In the genomic region with DNA sequence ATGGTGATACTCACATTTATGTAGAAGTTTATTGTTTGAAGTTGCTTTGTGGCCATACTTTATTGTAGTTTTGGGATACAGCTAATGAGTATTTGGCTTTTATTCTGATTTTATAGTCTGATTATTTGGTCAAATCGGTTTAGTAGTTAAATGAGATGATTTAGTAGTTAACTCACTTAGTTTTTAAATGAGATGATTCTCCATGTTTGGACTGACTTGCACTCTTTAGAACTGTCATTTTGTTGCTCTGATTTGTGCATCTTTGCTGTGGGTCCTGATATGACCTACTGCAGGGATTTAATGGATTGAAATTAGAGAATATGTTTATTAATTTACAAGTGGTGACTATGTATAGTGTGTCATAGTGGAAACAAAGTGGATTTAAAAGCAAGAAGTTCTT, we compare ENCODE assay signal across 36 cellular contexts.
"Had no signal": no experiment of that assay in that cellular context is flagged by ENCODE, and none has a peak within 500 bp of the region (broad histone marks: within the 10 kb centered on the region; RNA-seq: fewer than 3 reads in every experiment).

No MANE protein-coding gene starts in this region.

- DNase-seq: Karpas-422, Kasumi-1, MG63, MM.1S, MV-4-11, NCI-H1048, NCI-H1092, NCI-H1092 treated with DMSO at 0.1 percent for 48 hours, NCI-H1105, NCI-H1105 treated with DMSO at 0.1 percent for 48 hours, NCI-H1417, NCI-H1417 treated with DMSO at 0.1 percent for 48 hours, NCI-H1436, NCI-H1436 treated with DMSO at 0.1 percent for 48 hours, NCI-H146, NCI-H1694, NCI-H1694 treated with DMSO at 0.1 percent for 48 hours, NCI-H187, NCI-H187 treated with DMSO at 0.1 percent for 48 hours, NCI-H1930, NCI-H2029, NCI-H2029 treated with DMSO at 0.1 percent for 48 hours, NCI-H2081, NCI-H2081 treated with DMSO at 0.1 percent for 48 hours, NCI-H2107, NCI-H2171, NCI-H2171 treated with DMSO at 0.1 percent for 48 hours, NCI-H2227 treated with DMSO at 0.1 percent for 48 hours, NCI-H226, NCI-H345, NCI-H446, NCI-H446 treated with DMSO at 0.1 percent for 48 hours, NCI-H510A, NCI-H510A treated with DMSO at 0.1 percent for 48 hours, NCI-H524, NCI-H524 treated with DMSO at 0.1 percent for 48 hours had no signal

- H3K36me3 ChIP-seq: MG63 had no signal

- H3K9me3 ChIP-seq: MG63 had no signal

- H3K4me3 ChIP-seq: MG63 had no signal
